8 cellular contexts compared by ENCODE assay signal in genomic region chr12:50167026-50167742, GRCh38. TPM values are rescaled to one million over a fixed set of nuclear protein-coding genes. Genes with fewer than 3 reads are reported as not detected.
A peak's percentile ranks its signal among the peaks of the same experiment; 100 is the strongest.
DNase-seq lines count a peak whose midpoint lies in the region; ATAC-seq and TF ChIP-seq lines count a peak whose summit lies in the region.

TSS of gene CERS5 (minus strand) at chr12:50167369. CDS start at chr12:50167297, 72 bp downstream.

- no peak within 1 kb of the TSS for H4K91ac ChIP-seq in H9 (ENCODE audit: insufficient read length, low read depth, low read length)

- peaks cover 9 to 19% (median 14%) of the 10 kb centered on the region in 3 experiments for H3K36me3 Mint-ChIP-seq in H9 (ENCODE audit: insufficient read depth in 1 of 3, low read depth in 3 of 3)
- H3K36me3 Mint-ChIP-seq in nephron progenitor cell (ENCODE audit: low read depth): peaks cover 19% of the 10 kb centered on the region

- H3K4me3 Mint-ChIP-seq in H9: peak within 1 kb of the TSS; percentile 91 to 98
- peak within 1 kb of the TSS; percentile 86 for H3K4me3 Mint-ChIP-seq in nephron progenitor cell
- peak within 1 kb of the TSS; percentile 79 to 95 for H3K4me3 Mint-ChIP-seq in stimulated activated naive CD8-positive, alpha-beta T cell treated with anti-CD3 and anti-CD28 coated beads, Interleukin-15, amount 100 ng/mL, for 72 hours

- no CpG with 5 or more reads among the region's 68 CpGs for WGBS in H9 (ENCODE audit: extremely low coverage, insufficient read length, low lambda C conversion rate)

- no peaks in the 10 kb centered on the region for H3K27me3 ChIP-seq in H9 (ENCODE audit: insufficient read depth, low read length)
- no peaks in the 10 kb centered on the region for H3K27me3 ChIP-seq in MG63

- H3K9me3 ChIP-seq in H9 (ENCODE audit: control insufficient read depth, low read depth, low read length) (no peaks in the 10 kb centered on the region), MG63 (peaks cover 5% of the 10 kb centered on the region; the same call in 1 of the 2 replicates)

- no peak within 1 kb of the TSS for H3T11ph ChIP-seq in H9 (ENCODE audit: low read length)

- H2BK15ac ChIP-seq in H9 (ENCODE audit: low read depth, low read length): no peak within 1 kb of the TSS

- H3K9ac ChIP-seq in H9 (ENCODE audit: extremely low read depth, insufficient read length, low read length): peak within 1 kb of the TSS; percentile 84

- H3K36me3 ChIP-seq in MG63: no peaks in the 10 kb centered on the region; the same call in 1 of the 2 replicates

- H3K4me2 ChIP-seq in H9 (ENCODE audit: insufficient read depth, insufficient read length, low read length): peak within 1 kb of the TSS; percentile 97

- no peak within 1 kb of the TSS for H2BK20ac ChIP-seq in H9 (ENCODE audit: low read depth, low read length, poor library complexity, severe bottlenecking)

- H3K14ac ChIP-seq in H9 (ENCODE audit: insufficient read depth, low read length): peak within 1 kb of the TSS; percentile 83

- DNase-seq in ELR (ENCODE audit: low read depth) (peak; percentile 98), H9 (peak; percentile 100), MG63 (peak; percentile 99), SHP77 treated with DMSO at 0.1 percent for 48 hours (lab: John Stamatoyannopoulos, UW) (peak; percentile 96), fibroblast of the aortic adventitia (ENCODE audit: low read depth) (peak; percentile 97), nephron progenitor cell (peak; percentile 99)
- peak; percentile 99 for DNase-seq in activated effector memory CD4-positive, alpha-beta T cell treated with anti-CD3 and anti-CD28 coated beads, Interleukin-2, amount 50 U/mL, for 16 hours
- peak; percentile 98 to 99 for DNase-seq in stimulated activated naive CD8-positive, alpha-beta T cell treated with anti-CD3 and anti-CD28 coated beads, Interleukin-15, amount 100 ng/mL, for 72 hours

- H2BK12ac ChIP-seq in H9 (ENCODE audit: insufficient read length, low read depth, low read length): no peak within 1 kb of the TSS

- H2AK5ac ChIP-seq in H9 (ENCODE audit: insufficient read length, low read length): no peak within 1 kb of the TSS

- peaks cover 13% of the 10 kb centered on the region; the same call in 1 of the 2 replicates for H3K79me2 ChIP-seq in H9 (ENCODE audit: insufficient read depth, low read length)

- peak within 1 kb of the TSS; percentile 59 for H3K27ac ChIP-seq in H9 (ENCODE audit: insufficient read length, low read depth, low read length)

- H3K4me1 Mint-ChIP-seq in H9 (peaks cover 22 to 24% of the 10 kb centered on the region in 2 experiments), nephron progenitor cell (peaks cover 37% of the 10 kb centered on the region)
- peaks cover 37% of the 10 kb centered on the region for H3K4me1 Mint-ChIP-seq in stimulated activated naive CD8-positive, alpha-beta T cell treated with anti-CD3 and anti-CD28 coated beads, Interleukin-15, amount 100 ng/mL, for 72 hours

- H4K20me1 ChIP-seq in H9 (ENCODE audit: control insufficient read depth, insufficient read depth, insufficient read length): no peaks in the 10 kb centered on the region

- H3K9me3 Mint-ChIP-seq in H9 (peaks cover 6 to 9% of the 10 kb centered on the region in 2 experiments), nephron progenitor cell (peaks cover 23% of the 10 kb centered on the region)
- no peaks in the 10 kb centered on the region for H3K9me3 Mint-ChIP-seq in stimulated activated naive CD8-positive, alpha-beta T cell treated with anti-CD3 and anti-CD28 coated beads, Interleukin-15, amount 100 ng/mL, for 72 hours

- H3K79me1 ChIP-seq in H9 (ENCODE audit: insufficient read depth, low read depth, low read length, poor library complexity, severe bottlenecking): no peaks in the 10 kb centered on the region

- no peak within 1 kb of the TSS for H2BK120ac ChIP-seq in H9 (ENCODE audit: low read depth, low read length, poor library complexity, severe bottlenecking)

- H3K23ac ChIP-seq in H9 (ENCODE audit: insufficient read length, low read depth, low read length): no peak within 1 kb of the TSS

- peak within 1 kb of the TSS; percentile 34 for H4K5ac ChIP-seq in H9 (ENCODE audit: insufficient read length, low read depth, low read length)

- no peak within 1 kb of the TSS for H2BK5ac ChIP-seq in H9 (ENCODE audit: insufficient read length, low read length)

- no peaks in the 10 kb centered on the region for H3K4me1 ChIP-seq in H9 (ENCODE audit: insufficient read depth, low read length)

- no peaks in the 10 kb centered on the region for H3K27me3 Mint-ChIP-seq in H9 (ENCODE audit: low read depth)
- H3K27me3 Mint-ChIP-seq in nephron progenitor cell (ENCODE audit: low read depth, poor library complexity): peaks cover 8% of the 10 kb centered on the region
- no peaks in the 10 kb centered on the region for H3K27me3 Mint-ChIP-seq in stimulated activated naive CD8-positive, alpha-beta T cell treated with anti-CD3 and anti-CD28 coated beads, Interleukin-15, amount 100 ng/mL, for 72 hours

- H3K27ac Mint-ChIP-seq in H9 (peak within 1 kb of the TSS; percentile 98 to 99 (median 99)), nephron progenitor cell (peak within 1 kb of the TSS; percentile 98)
- H3K27ac Mint-ChIP-seq in stimulated activated naive CD8-positive, alpha-beta T cell treated with anti-CD3 and anti-CD28 coated beads, Interleukin-15, amount 100 ng/mL, for 72 hours: peak within 1 kb of the TSS; percentile 91 to 97

- H3K18ac ChIP-seq in H9 (ENCODE audit: insufficient read length, low read depth, low read length): peak within 1 kb of the TSS; percentile 97

- peaks cover 6% of the 10 kb centered on the region for H3K23me2 ChIP-seq in H9 (ENCODE audit: insufficient read length, low read depth, low read length, poor library complexity, severe bottlenecking)

- TF ChIP-seq CTCF in H9 (conservative IDR thresholded peaks at IDR 0.05) (peak; percentile 42; the same call in 2 of the 3 replicates), fibroblast of the aortic adventitia (IDR thresholded peaks at IDR 0.05; ENCODE audit: insufficient read depth, low read length) (peak; percentile 11), nephron progenitor cell (IDR thresholded peaks at IDR 0.05) (peak; percentile 29)

- H3K56ac ChIP-seq in H9 (ENCODE audit: insufficient read length, low read depth, low read length): no peak within 1 kb of the TSS

- peak; percentile 98 for ATAC-seq in stimulated activated naive CD8-positive, alpha-beta T cell treated with anti-CD3 and anti-CD28 coated beads, Interleukin-15, amount 100 ng/mL, for 72 hours

- H3K4me3 ChIP-seq in MG63 (peak within 1 kb of the TSS; percentile 82), fibroblast of the aortic adventitia (ENCODE audit: low read depth, low read length) (peak within 1 kb of the TSS; percentile 85)

- no peak within 1 kb of the TSS for H3K4ac ChIP-seq in H9 (ENCODE audit: low read depth, low read length)

- H2AFZ ChIP-seq in H9 (ENCODE audit: low read length): no peak within 1 kb of the TSS

- H4K8ac ChIP-seq in H9 (replicated peaks; ENCODE audit: insufficient read length, low read depth, low read length): no peak within 1 kb of the TSS

RNA-seq across cellular contexts. Expression of gene CERS5, which starts in this region (rescaled TPM):
- total RNA-seq in H9 (2021) (62.5 and 68.8 TPM in 2 replicates), fibroblast of the aortic adventitia (ENCODE audit: low replicate concordance) (20.0 and 32.7 TPM in 2 replicates)
- 38.6 and 40.3 TPM in 2 replicates for total RNA-seq in MG63 (2014; rRNA removed; shearing (Covaris generic); ENCODE audit: low replicate concordance)

Comparison
In these comparisons a context has a peak if more than half of its experiments do, and no peak if none do; other contexts are left out.
1. Peak in every context shown above with its lines: DNase-seq, ATAC-seq, H3K4me3 ChIP-seq and H3K27ac ChIP-seq.